ENCODE assay signal across 23 cellular contexts in genomic region chr5:41335596-41335995, GRCh38.
"Had no signal": no experiment of that assay in that cellular context is flagged by ENCODE, and none has a peak within 500 bp of the region (broad histone marks: within the 10 kb centered on the region; RNA-seq: fewer than 3 reads in every experiment).

No MANE protein-coding gene starts in this region.

- H3K27me3 Mint-ChIP-seq: dendritic cell treated with granulocyte-macrophage colony-stimulating factor and Interleukin-4, amounts not matched to agents 40 ng/mL and 50 ng/mL, for 4 days; effector memory CD8-positive, alpha-beta T cell; naive thymus-derived CD8-positive, alpha-beta T cell; progenitor cell of endocrine pancreas; stimulated activated naive B cell treated with anti-CD40 and anti-IgM and Interleukin-4, amounts not matched to agents 10 μg/mL and 1 μg/mL and 100 μg/mL, for 72 hours; stimulated activated naive CD8-positive, alpha-beta T cell treated with anti-CD3 and anti-CD28 coated beads, Interleukin-15, amount 100 ng/mL, for 72 hours had no signal

- H3K4me3 Mint-ChIP-seq: dendritic cell treated with granulocyte-macrophage colony-stimulating factor and Interleukin-4, amounts not matched to agents 40 ng/mL and 50 ng/mL, for 4 days; effector memory CD8-positive, alpha-beta T cell; immature natural killer cell; naive thymus-derived CD8-positive, alpha-beta T cell; neural crest cell; stimulated activated naive B cell treated with anti-CD40 and anti-IgM and Interleukin-4, amounts not matched to agents 10 μg/mL and 1 μg/mL and 100 μg/mL, for 72 hours; stimulated activated naive CD8-positive, alpha-beta T cell treated with anti-CD3 and anti-CD28 coated beads, Interleukin-15, amount 100 ng/mL, for 72 hours had no signal

- H3K27ac ChIP-seq: epithelial cell of prostate, foreskin keratinocyte, upper lobe of right lung had no signal

- H3K36me3 Mint-ChIP-seq: naive thymus-derived CD8-positive, alpha-beta T cell; stimulated activated naive B cell treated with anti-CD40 and anti-IgM and Interleukin-4, amounts not matched to agents 10 μg/mL and 1 μg/mL and 100 μg/mL, for 72 hours had no signal

- H3K9me3 Mint-ChIP-seq: dendritic cell treated with granulocyte-macrophage colony-stimulating factor and Interleukin-4, amounts not matched to agents 40 ng/mL and 50 ng/mL, for 4 days; effector memory CD8-positive, alpha-beta T cell; neural crest cell; stimulated activated naive B cell treated with anti-CD40 and anti-IgM and Interleukin-4, amounts not matched to agents 10 μg/mL and 1 μg/mL and 100 μg/mL, for 72 hours; stimulated activated naive CD8-positive, alpha-beta T cell treated with anti-CD3 and anti-CD28 coated beads, Interleukin-15, amount 100 ng/mL, for 72 hours had no signal

- H3K4me1 ChIP-seq: foreskin keratinocyte had no signal

- DNase-seq: cerebellar nuclear complex; effector memory CD8-positive, alpha-beta T cell; foreskin keratinocyte; immature natural killer cell; mucosa of descending colon; naive thymus-derived CD8-positive, alpha-beta T cell; ovary; spleen; stimulated activated CD4-positive, alpha-beta T cell treated with anti-CD3 and anti-CD28 coated beads, Interleukin-15, amount 100 ng/mL, for 24 hours; stimulated activated CD4-positive, alpha-beta T cell treated with anti-CD3 and anti-CD28 coated beads, Interleukin-1b, Interleukin-23, amount 100 ng/mL, for 48 hours; stimulated activated CD4-positive, alpha-beta T cell treated with anti-CD3 and anti-CD28 coated beads, Interleukin-4, amount 100 ng/mL, for 4 hours; stimulated activated naive B cell treated with anti-CD40 and anti-IgM and Interleukin-4, amounts not matched to agents 10 μg/mL and 1 μg/mL and 100 μg/mL, for 72 hours; stimulated activated naive CD8-positive, alpha-beta T cell treated with anti-CD3 and anti-CD28 coated beads, Interleukin-15, amount 100 ng/mL, for 72 hours; testis; upper lobe of right lung had no signal

- H3K36me3 ChIP-seq: esophagus muscularis mucosa, ovary, spleen, tibial nerve, upper lobe of right lung had no signal

- H3K27me3 ChIP-seq: esophagus muscularis mucosa, foreskin keratinocyte, ovary, spleen, testis, tibial nerve, upper lobe of right lung had no signal

- H3K4me3 ChIP-seq: esophagus muscularis mucosa, mucosa of descending colon, ovary, spleen, testis, upper lobe of right lung had no signal

- H3K27ac Mint-ChIP-seq: dendritic cell treated with granulocyte-macrophage colony-stimulating factor and Interleukin-4, amounts not matched to agents 40 ng/mL and 50 ng/mL, for 4 days; effector memory CD8-positive, alpha-beta T cell; immature natural killer cell; naive thymus-derived CD8-positive, alpha-beta T cell; progenitor cell of endocrine pancreas; stimulated activated naive B cell treated with anti-CD40 and anti-IgM and Interleukin-4, amounts not matched to agents 10 μg/mL and 1 μg/mL and 100 μg/mL, for 72 hours; stimulated activated naive CD8-positive, alpha-beta T cell treated with anti-CD3 and anti-CD28 coated beads, Interleukin-15, amount 100 ng/mL, for 72 hours had no signal

- FAIRE-seq: colon, keratinocyte had no signal

- ATAC-seq: effector memory CD8-positive, alpha-beta T cell; foreskin keratinocyte; mucosa of descending colon; naive thymus-derived CD8-positive, alpha-beta T cell; stimulated activated naive B cell treated with anti-CD40 and anti-IgM and Interleukin-4, amounts not matched to agents 10 μg/mL and 1 μg/mL and 100 μg/mL, for 72 hours; stimulated activated naive CD8-positive, alpha-beta T cell treated with anti-CD3 and anti-CD28 coated beads, Interleukin-15, amount 100 ng/mL, for 72 hours; upper lobe of right lung had no signal

- H3K4me1 Mint-ChIP-seq: immature natural killer cell; naive thymus-derived CD8-positive, alpha-beta T cell; stimulated activated naive B cell treated with anti-CD40 and anti-IgM and Interleukin-4, amounts not matched to agents 10 μg/mL and 1 μg/mL and 100 μg/mL, for 72 hours; stimulated activated naive CD8-positive, alpha-beta T cell treated with anti-CD3 and anti-CD28 coated beads, Interleukin-15, amount 100 ng/mL, for 72 hours had no signal

- H3K9me3 ChIP-seq: esophagus muscularis mucosa, mucosa of descending colon, ovary, testis, tibial nerve, upper lobe of right lung had no signal
